Comparison of ENCODE assay signal across 9 cellular contexts in the genomic region with DNA sequence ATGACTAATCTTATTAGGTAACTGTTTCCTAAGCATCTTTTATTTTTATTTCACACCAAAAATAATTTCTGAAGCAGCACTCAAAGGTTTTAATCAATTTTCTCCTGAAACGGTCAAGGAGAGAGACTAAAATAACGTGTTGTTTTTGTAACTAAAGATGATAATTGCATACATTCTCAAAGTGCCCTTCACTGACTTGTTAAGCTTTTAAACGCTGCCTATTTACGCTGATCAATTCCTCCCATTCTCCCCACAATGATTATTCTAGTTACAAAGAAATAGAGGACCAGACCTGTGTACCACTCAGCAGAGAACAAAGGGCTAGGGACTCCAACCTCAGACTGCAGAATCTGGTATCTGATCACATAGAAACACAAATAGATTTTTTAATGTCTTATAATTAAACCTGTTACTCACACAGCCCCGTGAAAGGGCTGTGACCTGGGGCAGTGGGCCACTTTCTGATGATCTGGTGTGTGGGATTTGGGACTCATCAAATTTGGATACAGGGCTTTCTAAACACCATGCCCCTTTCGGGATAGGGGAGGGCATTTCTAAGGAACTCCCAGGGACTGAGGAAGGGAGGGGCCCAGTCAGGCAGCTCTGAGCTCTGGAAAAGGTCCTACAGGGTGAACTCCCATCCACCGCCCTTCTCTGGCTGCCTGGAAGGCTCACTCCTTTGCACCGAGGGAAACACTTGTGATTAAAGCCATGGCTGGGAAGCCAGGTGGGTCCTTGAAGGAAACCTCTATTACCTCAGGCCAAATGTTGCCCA.
DNase-seq lines count a peak whose midpoint lies in the region; ATAC-seq and TF ChIP-seq lines count a peak whose summit lies in the region.
"Had no signal": no experiment of that assay in that cellular context is flagged by ENCODE, and none has a peak within 500 bp of the region (broad histone marks: within the 10 kb centered on the region; RNA-seq: fewer than 3 reads in every experiment).

No MANE protein-coding gene starts in this region.

- POLR2A ChIA-PET in RWPE1 (lab: Yijun Ruan, JAX; ENCODE audit: low non-redundant PET) = no interaction called here
- POLR2A ChIA-PET in activated CD4-positive, alpha-beta T cell treated with anti-CD3 and anti-CD28 coated beads, Interleukin-2, amount 10 ng/mL, durations not matched to agents 7 days and 5 days (lab: Charles Lee) = no interaction called here

- TF ChIP-seq POLR2A in gastroesophageal sphincter (IDR thresholded peaks at IDR 0.05) = no peak

- no peaks in the 10 kb centered on the region for H3K27me3 ChIP-seq in HAP-1 (ENCODE audit: low read depth)
- no peaks in the 10 kb centered on the region for H3K27me3 ChIP-seq in gastroesophageal sphincter

- WGBS in gastroesophageal sphincter (ENCODE audit: low coverage in 1 of 2), 2 donors = 51 to 86% methylated on average over 4 to 7 of the region's 8 CpGs

- H3K27ac ChIP-seq in RWPE1 (peak overlapping the region; percentile 99), gastroesophageal sphincter (peak overlapping the region; percentile 7 to 78 (median 74))
- H3K27ac ChIP-seq: parathyroid adenoma had no signal

- no peak overlapping the region for H3K4me3 Mint-ChIP-seq in progenitor cell of endocrine pancreas (ENCODE audit: low read depth)
- H3K4me3 Mint-ChIP-seq in activated CD4-positive, alpha-beta T cell treated with anti-CD3 and anti-CD28 coated beads, Interleukin-2, amount 10 ng/mL, durations not matched to agents 7 days and 5 days = no peak overlapping the region

- no peaks in the 10 kb centered on the region for H3K36me3 ChIP-seq in HAP-1 (replicated peaks)
- no peaks in the 10 kb centered on the region for H3K36me3 ChIP-seq in gastroesophageal sphincter

- no peaks in the 10 kb centered on the region for H3K9me3 ChIP-seq in HAP-1
- H3K9me3 ChIP-seq in gastroesophageal sphincter = no peaks in the 10 kb centered on the region

- peaks cover 53% of the 10 kb centered on the region for H3K4me1 Mint-ChIP-seq in progenitor cell of endocrine pancreas (ENCODE audit: low read depth)
- peaks cover 12% of the 10 kb centered on the region for H3K4me1 Mint-ChIP-seq in activated CD4-positive, alpha-beta T cell treated with anti-CD3 and anti-CD28 coated beads, Interleukin-2, amount 10 ng/mL, durations not matched to agents 7 days and 5 days

- peak overlapping the region; percentile 80 for H3K27ac Mint-ChIP-seq in progenitor cell of endocrine pancreas
- no peak overlapping the region for H3K27ac Mint-ChIP-seq in activated CD4-positive, alpha-beta T cell treated with anti-CD3 and anti-CD28 coated beads, Interleukin-2, amount 10 ng/mL, durations not matched to agents 7 days and 5 days

- DNase-seq in HAP-1 (ENCODE audit: low spot score in 2 of 2) = peak; percentile 34 to 41
- DNase-seq in RWPE1 (ENCODE audit: low spot score) = no peak
- no peak for DNase-seq in progenitor cell of endocrine pancreas (ENCODE audit: low spot score, unreplicated experiment)
- no peak for DNase-seq in activated CD4-positive, alpha-beta T cell treated with anti-CD3 and anti-CD28 coated beads, Interleukin-2, amount 10 ng/mL, durations not matched to agents 7 days and 5 days
- no peak for DNase-seq in activated T-cell treated with anti-CD3 and anti-CD28 coated beads, Interleukin-2, amount 50 U/mL, for 1 hour
- DNase-seq in activated CD4-positive, alpha-beta T cell treated with anti-CD3 and anti-CD28 coated beads for 4 hours = no peak

- TF ChIP-seq CTCF in RWPE1 (conservative IDR thresholded peaks at IDR 0.05; ENCODE audit: low read depth) (no peak), gastroesophageal sphincter (IDR thresholded peaks at IDR 0.05) (no peak), progenitor cell of endocrine pancreas (IDR thresholded peaks at IDR 0.05; ENCODE audit: unreplicated experiment) (no peak)

- peak; percentile 62 for ATAC-seq in gastroesophageal sphincter
- ATAC-seq in HG03095 (IDR thresholded peaks at IDR 0.05; ENCODE audit: unreplicated experiment) = no peak

- peaks cover 21% of the 10 kb centered on the region for H3K4me1 ChIP-seq in HAP-1
- H3K4me1 ChIP-seq in gastroesophageal sphincter = peaks cover 15 to 72% (median 34%) of the 10 kb centered on the region in 3 donors

- no peaks in the 10 kb centered on the region for H3K36me3 Mint-ChIP-seq in progenitor cell of endocrine pancreas (ENCODE audit: insufficient read depth)
- no peaks in the 10 kb centered on the region for H3K36me3 Mint-ChIP-seq in activated CD4-positive, alpha-beta T cell treated with anti-CD3 and anti-CD28 coated beads, Interleukin-2, amount 10 ng/mL, durations not matched to agents 7 days and 5 days (ENCODE audit: low read depth)

- no peak for TF ChIP-seq EP300 in gastroesophageal sphincter (IDR thresholded peaks at IDR 0.05)

- H3K9me3 Mint-ChIP-seq in progenitor cell of endocrine pancreas (ENCODE audit: low read depth) = no peaks in the 10 kb centered on the region
- H3K9me3 Mint-ChIP-seq in activated CD4-positive, alpha-beta T cell treated with anti-CD3 and anti-CD28 coated beads, Interleukin-2, amount 10 ng/mL, durations not matched to agents 7 days and 5 days = no peaks in the 10 kb centered on the region

- H3K27me3 Mint-ChIP-seq in progenitor cell of endocrine pancreas = no peaks in the 10 kb centered on the region
- H3K27me3 Mint-ChIP-seq in activated CD4-positive, alpha-beta T cell treated with anti-CD3 and anti-CD28 coated beads, Interleukin-2, amount 10 ng/mL, durations not matched to agents 7 days and 5 days = no peaks in the 10 kb centered on the region

- CTCF ChIA-PET in RWPE1 (lab: Yijun Ruan, JAX) = interaction anchor here (0.7 to 1.2 kb wide), 2 partner anchors 64 to 197 kb away, joined by 3 read pairs; no protein-coding TSS in a partner anchor
- CTCF ChIA-PET in activated CD4-positive, alpha-beta T cell treated with anti-CD3 and anti-CD28 coated beads, Interleukin-2, amount 10 ng/mL, durations not matched to agents 7 days and 5 days (lab: Charles Lee) = interaction anchor here (1.4 kb wide), 2 partner anchors 9 to 227 kb away, joined by 4 read pairs; no protein-coding TSS in a partner anchor

- in situ Hi-C loops in HAP-1 (cut with MboI; ENCODE audit: low sequenced_read_pairs) = loop anchor here (25.0 kb wide), 1 partner anchor 179 kb away; a partner anchor contains a TSS

- no peak overlapping the region for H3K4me3 ChIP-seq in HAP-1
- no peak overlapping the region for H3K4me3 ChIP-seq in gastroesophageal sphincter

Comparison
In these comparisons a context has a peak if more than half of its experiments do, and no peak if none do; other contexts are left out.
1. DNase-seq: peak in HAP-1 (2 of 2); none in RWPE1 (single experiment), progenitor cell of endocrine pancreas (single experiment), activated CD4-positive, alpha-beta T cell treated with anti-CD3 and anti-CD28 coated beads, Interleukin-2, amount 10 ng/mL, durations not matched to agents 7 days and 5 days (single experiment), activated T-cell treated with anti-CD3 and anti-CD28 coated beads, Interleukin-2, amount 50 U/mL, for 1 hour (single experiment) and activated CD4-positive, alpha-beta T cell treated with anti-CD3 and anti-CD28 coated beads for 4 hours (0 of 2).